Comparison of ENCODE assay signal across 14 cellular contexts in genomic region chr20:45355685-45356084, GRCh38. TPM values are rescaled to one million over a fixed set of nuclear protein-coding genes. Genes with fewer than 3 reads are reported as not detected.
DNase-seq lines count a peak whose midpoint lies in the region; ATAC-seq, FAIRE-seq and TF ChIP-seq lines count a peak whose summit lies in the region.
"Had no signal": no experiment of that assay in that cellular context is flagged by ENCODE, and none has a peak within 500 bp of the region (broad histone marks: within the 10 kb centered on the region; RNA-seq: fewer than 3 reads in every experiment).

No MANE protein-coding gene starts in this region.

- intact Hi-C loops in HepG2 (cut with micrococcal nuclease; ENCODE audit: unreplicated experiment): no loop called here
- intact Hi-C loops in right lobe of liver (cut with DNase I): no loop called here

- TF ChIP-seq POLR2A in HepG2 (IDR thresholded peaks at IDR 0.05; ENCODE audit: insufficient read depth in 1 of 2, low read depth in 2 of 2, low read length in 2 of 2): no peak
- no peak for TF ChIP-seq POLR2A in right lobe of liver (IDR thresholded peaks at IDR 0.05)

- no peak for DNase-seq in HepG2 (ENCODE audit: low spot score)
- no peak for DNase-seq in right lobe of liver
- no peak for DNase-seq in effector memory CD8-positive, alpha-beta T cell
- no peak for DNase-seq in SJCRH30
- DNase-seq: activated CD8-positive, alpha-beta memory T cell treated with anti-CD3 and anti-CD28 coated beads, Interleukin-2, amount 50 U/mL, for 48 hours; cerebellar nuclear complex; NCI-H187; stimulated activated naive CD4-positive, alpha-beta T cell treated with Interleukin-2 at 50 U/mL for 16 hours had no signal

- no peaks in the 10 kb centered on the region for H3K79me2 ChIP-seq in HepG2 (ENCODE audit: insufficient read depth, low read length)

- no peak overlapping the region for H3K4me3 ChIP-seq in HepG2 (replicated peaks in 1 of 3; ENCODE audit: insufficient read depth in 1 of 3, low read depth in 2 of 3, low read length in 3 of 3)
- H3K4me3 ChIP-seq in right lobe of liver: no peak overlapping the region
- H3K4me3 ChIP-seq in urinary bladder (ENCODE audit: low read depth, low read length): no peak overlapping the region
- H3K4me3 ChIP-seq in SJCRH30: no peak overlapping the region
- H3K4me3 ChIP-seq: BLaER1 had no signal

- no TSS peak for BruUV-seq in HepG2 (replicated peaks; lab: Mats Ljungman, UMichigan)

- H3K36me3 Mint-ChIP-seq in effector memory CD8-positive, alpha-beta T cell (ENCODE audit: insufficient read depth): no peaks in the 10 kb centered on the region

- no peak overlapping the region for H3K4me2 ChIP-seq in HepG2 (ENCODE audit: low read depth, low read length)
- H3K4me2 ChIP-seq: BLaER1 had no signal

- FAIRE-seq in HepG2 (lab: Jason Lieb, UNC): no peak

- H3K4me3 Mint-ChIP-seq in effector memory CD8-positive, alpha-beta T cell: no peak overlapping the region
- H3K4me3 Mint-ChIP-seq: neural crest cell had no signal

- ATAC-seq in HepG2 (no peak), right lobe of liver (no peak), HG03457 (IDR thresholded peaks at IDR 0.05; ENCODE audit: unreplicated experiment) (no peak)
- ATAC-seq in effector memory CD8-positive, alpha-beta T cell (replicated peaks): no peak

- CTCF ChIA-PET in HepG2 (lab: Yijun Ruan, JAX; ENCODE audit: low intra/inter-chr PET ratio, low total read pairs): no interaction called here

- WGBS in HepG2 (ENCODE audit: low lambda C conversion rate): 10% methylated on average over 2 of the region's 2 CpGs
- WGBS in right lobe of liver (ENCODE audit: insufficient coverage, low coverage, low lambda C conversion rate, missing lambda C conversion rate): 96% methylated on average over 2 of the region's 2 CpGs
- WGBS in urinary bladder: 43% methylated on average over 2 of the region's 2 CpGs

- in situ Hi-C loops in HepG2 (cut with HindIII; ENCODE audit: extremely low pct_ligation_motif_present, low pct_unique_long_range_greater_than_20kb): no loop called here

- H3K9me3 Mint-ChIP-seq in effector memory CD8-positive, alpha-beta T cell: no peaks in the 10 kb centered on the region
- H3K9me3 Mint-ChIP-seq: neural crest cell had no signal

- peak overlapping the region; percentile 44 to 49 for H3K27ac Mint-ChIP-seq in effector memory CD8-positive, alpha-beta T cell

- H3K4me1 ChIP-seq in HepG2 (ENCODE audit: insufficient read depth, low read length) (peaks cover 53% of the 10 kb centered on the region), right lobe of liver (peaks cover 0 to 36% (median 17%) of the 10 kb centered on the region in 4 donors), urinary bladder (ENCODE audit: insufficient read depth) (peaks cover 1% of the 10 kb centered on the region), SJCRH30 (peaks cover 42% of the 10 kb centered on the region)

- no peak for TF ChIP-seq CTCF in HepG2 (CRISPR knock-in tag; IDR thresholded peaks at IDR 0.05)
- TF ChIP-seq CTCF in right lobe of liver (IDR thresholded peaks at IDR 0.05): no peak

- H3K27ac ChIP-seq in HepG2 (ENCODE audit: extremely low read length, insufficient read depth, low read length) (no peak overlapping the region), right lobe of liver (no peak overlapping the region), urinary bladder (ENCODE audit: low read depth) (peak overlapping the region; percentile 73), SJCRH30 (no peak overlapping the region)
- H3K27ac ChIP-seq: BLaER1 had no signal

- POLR2A ChIA-PET in HepG2 (lab: Yijun Ruan, JAX): interaction anchor here (29.5 kb wide), 1 partner anchor 12 kb away, joined by 1422 read pairs; the partner anchor contains the start of gene SDC4

- no peak for TF ChIP-seq EP300 in HepG2 (IDR thresholded peaks at IDR 0.05; ENCODE audit: low read depth in 2 of 2, low read length in 2 of 2)
- TF ChIP-seq EP300 in HepG2 (CRISPR knock-in tag; IDR thresholded peaks at IDR 0.05; ENCODE audit: borderline replicate concordance): no peak

- H2AFZ ChIP-seq in HepG2 (ENCODE audit: low read length): no peak overlapping the region

- H3K9me3 ChIP-seq in HepG2 (ENCODE audit: low read length): no peaks in the 10 kb centered on the region
- H3K9me3 ChIP-seq in right lobe of liver: no peaks in the 10 kb centered on the region
- H3K9me3 ChIP-seq in SJCRH30 (replicated peaks): no peaks in the 10 kb centered on the region
- H3K9me3 ChIP-seq: BLaER1 had no signal

- no peak overlapping the region for H3K9ac ChIP-seq in HepG2 (ENCODE audit: insufficient read depth, low read depth, low read length)
- H3K9ac ChIP-seq: BLaER1 had no signal

- peaks cover 3 to 9% of the 10 kb centered on the region in 2 donors for H3K4me1 Mint-ChIP-seq in effector memory CD8-positive, alpha-beta T cell (ENCODE audit: low read depth in 2 of 2)
- H3K4me1 Mint-ChIP-seq: neural crest cell had no signal

- H3K27me3 ChIP-seq in HepG2 (ENCODE audit: control insufficient read depth in 1 of 2, insufficient read depth in 2 of 2, low read length in 2 of 2) (no peaks in the 10 kb centered on the region; a peak in 1 of 5 replicates), right lobe of liver (no peaks in the 10 kb centered on the region), SJCRH30 (no peaks in the 10 kb centered on the region)
- H3K27me3 ChIP-seq: BLaER1 had no signal

- TF ChIP-seq RAD21 in HepG2 (CRISPR knock-in tag; IDR thresholded peaks at IDR 0.05): no peak

- no peaks in the 10 kb centered on the region for H3K27me3 Mint-ChIP-seq in effector memory CD8-positive, alpha-beta T cell

- no peaks in the 10 kb centered on the region for H4K20me1 ChIP-seq in HepG2 (ENCODE audit: insufficient read depth, low read length)
- H4K20me1 ChIP-seq: BLaER1 had no signal

- no peaks in the 10 kb centered on the region for H3K36me3 ChIP-seq in HepG2 (replicated peaks in 1 of 2; ENCODE audit: control insufficient read depth in 1 of 2, insufficient read depth in 2 of 2, low read length in 2 of 2)
- H3K36me3 ChIP-seq in right lobe of liver: no peaks in the 10 kb centered on the region
- no peaks in the 10 kb centered on the region for H3K36me3 ChIP-seq in urinary bladder (ENCODE audit: insufficient read depth)
- no peaks in the 10 kb centered on the region for H3K36me3 ChIP-seq in SJCRH30
- H3K36me3 ChIP-seq: BLaER1 had no signal

RNA-seq across cellular contexts. Expression of gene SYS1, which starts 7.3 kb away (rescaled TPM):
- total RNA-seq in HepG2 (2016; rRNA removed; fragmentation: Illumina TruSeq; extraction: Trizol) (22.0 and 38.3 TPM in 2 replicates), right lobe of liver (10 to 100 TPM; 16.6 to 26.2 (median 20.8) TPM), urinary bladder (19.5 TPM)
- total RNA-seq in HepG2 (2016; cell fraction: cytosol; rRNA removed; fragmentation: Illumina TruSeq; extraction: Trizol; ENCODE audit: low read depth): 17.7 and 19.7 TPM in 2 replicates
- 22.2 and 38.4 TPM in 2 replicates for total RNA-seq in HepG2 (2016; cell fraction: insoluble cytoplasmic fraction; rRNA removed; fragmentation: Illumina TruSeq; extraction: Trizol)
- 35.6 and 38.6 TPM in 2 replicates for total RNA-seq in HepG2 (2016; cell fraction: membrane; rRNA removed; fragmentation: Illumina TruSeq; extraction: Trizol)
- total RNA-seq in HepG2 (2016; cell fraction: nucleus; rRNA removed; fragmentation: Illumina TruSeq; extraction: Trizol): 39.9 and 40.9 TPM in 2 replicates
- polyA plus RNA-seq in HepG2 (2011; rRNA removed) (65.6 and 75.9 TPM in 2 replicates), urinary bladder (39.4 TPM)
- polyA plus RNA-seq in HepG2 (2011; cell fraction: cytosol; rRNA removed): 66.7 and 88.3 TPM in 2 replicates
- polyA plus RNA-seq in HepG2 (2011; cell fraction: nucleus; rRNA removed): 46.0 and 49.6 TPM in 2 replicates
- 22.5 and 24.8 TPM in 2 replicates for polyA plus RNA-seq in HepG2 (2012)
- 16.5 and 19.7 TPM in 2 replicates for polyA plus RNA-seq in HepG2 (2016; cell fraction: cytosol; fragmentation: Illumina TruSeq; extraction: Trizol; ENCODE audit: low read depth)
- 24.3 and 27.0 TPM in 2 replicates for polyA plus RNA-seq in HepG2 (2016; cell fraction: insoluble cytoplasmic fraction; fragmentation: Illumina TruSeq; extraction: Trizol; ENCODE audit: low read depth)
- polyA plus RNA-seq in HepG2 (2016; cell fraction: membrane; fragmentation: Illumina TruSeq; extraction: Trizol; ENCODE audit: low read depth): 29.1 and 31.7 TPM in 2 replicates
- 41.1 and 42.9 TPM in 2 replicates for polyA plus RNA-seq in HepG2 (2016; cell fraction: nucleus; fragmentation: Illumina TruSeq; extraction: Trizol; ENCODE audit: insufficient read depth, low read depth)
- polyA minus RNA-seq in HepG2 (2011; rRNA and poly(A)+ RNA removed; ENCODE audit: low replicate concordance): 127 and 240 TPM in 2 replicates
- polyA minus RNA-seq in HepG2 (2011; cell fraction: cytosol; rRNA and poly(A)+ RNA removed): 35.0 and 40.9 TPM in 2 replicates
- 56.0 and 62.5 TPM in 2 replicates for polyA minus RNA-seq in HepG2 (2011; cell fraction: nucleus; rRNA and poly(A)+ RNA removed)
- total RNA-seq in SJCRH30 (2014; rRNA removed; shearing (Covaris generic)): 24.2 and 27.8 TPM in 2 replicates

RNA-seq across cellular contexts. Expression of gene SDC4, which starts 7.5 kb away (rescaled TPM):
- total RNA-seq in HepG2 (2016; rRNA removed; fragmentation: Illumina TruSeq; extraction: Trizol) (36.0 and 65.1 TPM in 2 replicates), right lobe of liver (100 to 1,000 TPM in 4 of 6 experiments, 10 to 100 TPM in 2; 84.3 to 373 (median 116) TPM), urinary bladder (28.9 TPM)
- 6.2 and 6.3 TPM in 2 replicates for total RNA-seq in HepG2 (2016; cell fraction: cytosol; rRNA removed; fragmentation: Illumina TruSeq; extraction: Trizol; ENCODE audit: low read depth)
- 34.4 and 64.3 TPM in 2 replicates for total RNA-seq in HepG2 (2016; cell fraction: insoluble cytoplasmic fraction; rRNA removed; fragmentation: Illumina TruSeq; extraction: Trizol)
- 21.2 and 23.6 TPM in 2 replicates for total RNA-seq in HepG2 (2016; cell fraction: membrane; rRNA removed; fragmentation: Illumina TruSeq; extraction: Trizol)
- total RNA-seq in HepG2 (2016; cell fraction: nucleus; rRNA removed; fragmentation: Illumina TruSeq; extraction: Trizol): 61.5 and 66.3 TPM in 2 replicates
- polyA plus RNA-seq in HepG2 (2011; rRNA removed) (49.0 and 67.2 TPM in 2 replicates), urinary bladder (110 TPM)
- polyA plus RNA-seq in HepG2 (2011; cell fraction: cytosol; rRNA removed): 51.5 and 81.1 TPM in 2 replicates
- polyA plus RNA-seq in HepG2 (2011; cell fraction: nucleus; rRNA removed): 16.0 and 26.7 TPM in 2 replicates
- polyA plus RNA-seq in HepG2 (2012): 44.1 and 51.7 TPM in 2 replicates
- polyA plus RNA-seq in HepG2 (2016; cell fraction: cytosol; fragmentation: Illumina TruSeq; extraction: Trizol; ENCODE audit: low read depth): 5.0 TPM in 2 replicates
- 33.1 and 34.5 TPM in 2 replicates for polyA plus RNA-seq in HepG2 (2016; cell fraction: insoluble cytoplasmic fraction; fragmentation: Illumina TruSeq; extraction: Trizol; ENCODE audit: low read depth)
- 13.3 and 15.5 TPM in 2 replicates for polyA plus RNA-seq in HepG2 (2016; cell fraction: membrane; fragmentation: Illumina TruSeq; extraction: Trizol; ENCODE audit: low read depth)
- 86.0 and 86.3 TPM in 2 replicates for polyA plus RNA-seq in HepG2 (2016; cell fraction: nucleus; fragmentation: Illumina TruSeq; extraction: Trizol; ENCODE audit: insufficient read depth, low read depth)
- 33.3 and 94.7 TPM in 2 replicates for polyA minus RNA-seq in HepG2 (2011; rRNA and poly(A)+ RNA removed; ENCODE audit: low replicate concordance)
- 68.1 and 88.6 TPM in 2 replicates for polyA minus RNA-seq in HepG2 (2011; cell fraction: cytosol; rRNA and poly(A)+ RNA removed)
- polyA minus RNA-seq in HepG2 (2011; cell fraction: nucleus; rRNA and poly(A)+ RNA removed): 15.1 and 31.3 TPM in 2 replicates
- 47.4 and 48.7 TPM in 2 replicates for total RNA-seq in SJCRH30 (2014; rRNA removed; shearing (Covaris generic))

RNA-seq across cellular contexts. Expression of gene TP53TG5, which starts 22.4 kb away (rescaled TPM):
- not detected in 2 replicates for total RNA-seq in HepG2 (2016; rRNA removed; fragmentation: Illumina TruSeq; extraction: Trizol)
- total RNA-seq in HepG2 (2016; cell fraction: cytosol; rRNA removed; fragmentation: Illumina TruSeq; extraction: Trizol; ENCODE audit: low read depth): not detected in 2 replicates
- total RNA-seq in HepG2 (2016; cell fraction: insoluble cytoplasmic fraction; rRNA removed; fragmentation: Illumina TruSeq; extraction: Trizol): not detected in 2 replicates
- total RNA-seq in HepG2 (2016; cell fraction: membrane; rRNA removed; fragmentation: Illumina TruSeq; extraction: Trizol): not detected in 2 replicates
- not detected in 2 replicates for total RNA-seq in HepG2 (2016; cell fraction: nucleus; rRNA removed; fragmentation: Illumina TruSeq; extraction: Trizol)
- polyA plus RNA-seq in HepG2 (2011; rRNA removed): 0.11 TPM in 1 of 2 replicates, not detected in the other
- not detected in 2 replicates for polyA plus RNA-seq in HepG2 (2011; cell fraction: cytosol; rRNA removed)
- not detected in 2 replicates for polyA plus RNA-seq in HepG2 (2011; cell fraction: nucleus; rRNA removed)
- polyA plus RNA-seq in HepG2 (2012): 0.32 and 0.45 TPM in 2 replicates
- polyA plus RNA-seq in HepG2 (2016; cell fraction: cytosol; fragmentation: Illumina TruSeq; extraction: Trizol; ENCODE audit: low read depth): not detected in 2 replicates
- not detected in 2 replicates for polyA plus RNA-seq in HepG2 (2016; cell fraction: insoluble cytoplasmic fraction; fragmentation: Illumina TruSeq; extraction: Trizol; ENCODE audit: low read depth)
- not detected in 2 replicates for polyA plus RNA-seq in HepG2 (2016; cell fraction: membrane; fragmentation: Illumina TruSeq; extraction: Trizol; ENCODE audit: low read depth)
- not detected in 2 replicates for polyA plus RNA-seq in HepG2 (2016; cell fraction: nucleus; fragmentation: Illumina TruSeq; extraction: Trizol; ENCODE audit: insufficient read depth, low read depth)
- not detected in 2 replicates for polyA minus RNA-seq in HepG2 (2011; rRNA and poly(A)+ RNA removed; ENCODE audit: low replicate concordance)
- not detected in 2 replicates for polyA minus RNA-seq in HepG2 (2011; cell fraction: cytosol; rRNA and poly(A)+ RNA removed)
- polyA minus RNA-seq in HepG2 (2011; cell fraction: nucleus; rRNA and poly(A)+ RNA removed): not detected in 2 replicates
- not detected for total RNA-seq in right lobe of liver
- total RNA-seq in urinary bladder: 0.69 TPM
- 0.96 TPM for polyA plus RNA-seq in urinary bladder
- not detected in 2 replicates for total RNA-seq in SJCRH30 (2014; rRNA removed; shearing (Covaris generic))
- total RNA-seq: kidney epithelial cell, neural crest cell had no signal

RNA-seq across cellular contexts. Expression of gene MATN4, which starts 47.6 kb away (rescaled TPM):
- total RNA-seq in HepG2 (2016; rRNA removed; fragmentation: Illumina TruSeq; extraction: Trizol) (not detected in 2 replicates), right lobe of liver (not detected), urinary bladder (1.5 TPM)
- total RNA-seq in HepG2 (2016; cell fraction: cytosol; rRNA removed; fragmentation: Illumina TruSeq; extraction: Trizol; ENCODE audit: low read depth): not detected in 2 replicates
- total RNA-seq in HepG2 (2016; cell fraction: insoluble cytoplasmic fraction; rRNA removed; fragmentation: Illumina TruSeq; extraction: Trizol): not detected in 2 replicates
- not detected in 2 replicates for total RNA-seq in HepG2 (2016; cell fraction: membrane; rRNA removed; fragmentation: Illumina TruSeq; extraction: Trizol)
- not detected in 2 replicates for total RNA-seq in HepG2 (2016; cell fraction: nucleus; rRNA removed; fragmentation: Illumina TruSeq; extraction: Trizol)
- polyA plus RNA-seq in HepG2 (2011; rRNA removed) (0.04 TPM in 1 of 2 replicates, not detected in the other), urinary bladder (0.58 TPM)
- polyA plus RNA-seq in HepG2 (2011; cell fraction: cytosol; rRNA removed): not detected in 2 replicates
- polyA plus RNA-seq in HepG2 (2011; cell fraction: nucleus; rRNA removed): 0.11 TPM in 1 of 2 replicates, not detected in the other
- not detected in 2 replicates for polyA plus RNA-seq in HepG2 (2012)
- not detected in 2 replicates for polyA plus RNA-seq in HepG2 (2016; cell fraction: cytosol; fragmentation: Illumina TruSeq; extraction: Trizol; ENCODE audit: low read depth)
- polyA plus RNA-seq in HepG2 (2016; cell fraction: insoluble cytoplasmic fraction; fragmentation: Illumina TruSeq; extraction: Trizol; ENCODE audit: low read depth): not detected in 2 replicates
- polyA plus RNA-seq in HepG2 (2016; cell fraction: membrane; fragmentation: Illumina TruSeq; extraction: Trizol; ENCODE audit: low read depth): not detected in 2 replicates
- not detected in 2 replicates for polyA plus RNA-seq in HepG2 (2016; cell fraction: nucleus; fragmentation: Illumina TruSeq; extraction: Trizol; ENCODE audit: insufficient read depth, low read depth)
- polyA minus RNA-seq in HepG2 (2011; rRNA and poly(A)+ RNA removed; ENCODE audit: low replicate concordance): not detected in 2 replicates
- polyA minus RNA-seq in HepG2 (2011; cell fraction: cytosol; rRNA and poly(A)+ RNA removed): not detected in 2 replicates
- not detected in 2 replicates for polyA minus RNA-seq in HepG2 (2011; cell fraction: nucleus; rRNA and poly(A)+ RNA removed)
- 0.18 TPM in 1 of 2 replicates, not detected in the other for total RNA-seq in SJCRH30 (2014; rRNA removed; shearing (Covaris generic))
- total RNA-seq: kidney epithelial cell, neural crest cell had no signal

RNA-seq across cellular contexts. Expression of gene RBPJL, which starts 49.0 kb away (rescaled TPM):
- total RNA-seq in HepG2 (2016; rRNA removed; fragmentation: Illumina TruSeq; extraction: Trizol) (not detected in 2 replicates), right lobe of liver (not detected), urinary bladder (not detected)
- not detected in 2 replicates for total RNA-seq in HepG2 (2016; cell fraction: cytosol; rRNA removed; fragmentation: Illumina TruSeq; extraction: Trizol; ENCODE audit: low read depth)
- total RNA-seq in HepG2 (2016; cell fraction: insoluble cytoplasmic fraction; rRNA removed; fragmentation: Illumina TruSeq; extraction: Trizol): not detected in 2 replicates
- total RNA-seq in HepG2 (2016; cell fraction: membrane; rRNA removed; fragmentation: Illumina TruSeq; extraction: Trizol): not detected in 2 replicates
- total RNA-seq in HepG2 (2016; cell fraction: nucleus; rRNA removed; fragmentation: Illumina TruSeq; extraction: Trizol): not detected in 2 replicates
- polyA plus RNA-seq in HepG2 (2011; rRNA removed) (not detected in 2 replicates), urinary bladder (not detected)
- polyA plus RNA-seq in HepG2 (2011; cell fraction: cytosol; rRNA removed): not detected in 2 replicates
- polyA plus RNA-seq in HepG2 (2011; cell fraction: nucleus; rRNA removed): not detected in 2 replicates
- polyA plus RNA-seq in HepG2 (2012): not detected in 2 replicates
- polyA plus RNA-seq in HepG2 (2016; cell fraction: cytosol; fragmentation: Illumina TruSeq; extraction: Trizol; ENCODE audit: low read depth): not detected in 2 replicates
- not detected in 2 replicates for polyA plus RNA-seq in HepG2 (2016; cell fraction: insoluble cytoplasmic fraction; fragmentation: Illumina TruSeq; extraction: Trizol; ENCODE audit: low read depth)
- not detected in 2 replicates for polyA plus RNA-seq in HepG2 (2016; cell fraction: membrane; fragmentation: Illumina TruSeq; extraction: Trizol; ENCODE audit: low read depth)
- not detected in 2 replicates for polyA plus RNA-seq in HepG2 (2016; cell fraction: nucleus; fragmentation: Illumina TruSeq; extraction: Trizol; ENCODE audit: insufficient read depth, low read depth)
- polyA minus RNA-seq in HepG2 (2011; rRNA and poly(A)+ RNA removed; ENCODE audit: low replicate concordance): not detected in 2 replicates
- not detected in 2 replicates for polyA minus RNA-seq in HepG2 (2011; cell fraction: cytosol; rRNA and poly(A)+ RNA removed)
- not detected in 2 replicates for polyA minus RNA-seq in HepG2 (2011; cell fraction: nucleus; rRNA and poly(A)+ RNA removed)
- total RNA-seq in SJCRH30 (2014; rRNA removed; shearing (Covaris generic)): not detected in 2 replicates
- total RNA-seq: kidney epithelial cell; neural crest cell; T-helper 2 cell treated with Interferon-gamma antibody and Interleukin-4, amounts not matched to agents 100 ng/mL and 5 ng/mL, for 36 hours had no signal
